12 cellular contexts compared by ENCODE assay signal in genomic region chr7:754531-755420, GRCh38.
"Had no signal": no experiment of that assay in that cellular context is flagged by ENCODE, and none has a peak within 500 bp of the region (broad histone marks: within the 10 kb centered on the region; RNA-seq: fewer than 3 reads in every experiment).

No MANE protein-coding gene starts in this region.

- DNase-seq: activated CD4-positive, alpha-beta T cell treated with anti-CD3 and anti-CD28 coated beads, Interleukin-2, amount 10 ng/mL, durations not matched to agents 7 days and 5 days; activated CD4-positive, CD25-positive, alpha-beta regulatory T cell treated with anti-CD3 and anti-CD28 coated beads, Interleukin-2, amount 50 U/mL, for 72 hours; activated CD8-positive, alpha-beta memory T cell treated with anti-CD3 and anti-CD28 coated beads, Interleukin-2, amount 10 ng/mL, durations not matched to agents 7 days and 5 days; activated CD8-positive, alpha-beta T cell treated with anti-CD3 and anti-CD28 coated beads for 36 hours; activated naive CD4-positive, alpha-beta T cell treated with Interleukin-2 at 50 U/mL for 16 hours; effector CD4-positive, alpha-beta T cell; foreskin fibroblast; stimulated activated CD4-positive, alpha-beta T cell treated with anti-CD3 and anti-CD28 coated beads, Interleukin-4, amount 100 ng/mL, for 24 hours; stimulated activated naive CD8-positive, alpha-beta T cell treated with anti-CD3 and anti-CD28 coated beads, Interleukin-15, Interleukin-2, amounts not matched to agents 100 U/mL and 50 U/mL, for 24 hours; thyroid gland had no signal

- ATAC-seq: activated CD8-positive, alpha-beta memory T cell treated with anti-CD3 and anti-CD28 coated beads, Interleukin-2, amount 10 ng/mL, durations not matched to agents 7 days and 5 days; activated CD8-positive, alpha-beta T cell treated with anti-CD3 and anti-CD28 coated beads for 36 hours; left lung; SK-N-SH treated with all-trans-retinoic acid at 6 μM for 48 hours; stimulated activated naive CD8-positive, alpha-beta T cell treated with anti-CD3 and anti-CD28 coated beads, Interleukin-15, Interleukin-2, amounts not matched to agents 100 U/mL and 50 U/mL, for 24 hours had no signal

- H3K27me3 ChIP-seq: left lung, thyroid gland had no signal

- H3K4me3 ChIP-seq: left lung, thyroid gland had no signal

- H3K27ac ChIP-seq: left lung, thyroid gland had no signal

- H3K9me3 ChIP-seq: left lung, thyroid gland had no signal

- H3K4me1 ChIP-seq: left lung had no signal
